17 cellular contexts compared by ENCODE assay signal in genomic region chr12:63880742-63881141, GRCh38. TPM values are rescaled to one million over a fixed set of nuclear protein-coding genes. Genes with fewer than 3 reads are reported as not detected.
DNase-seq lines count a peak whose midpoint lies in the region; ATAC-seq and TF ChIP-seq lines count a peak whose summit lies in the region.
"Had no signal": no experiment of that assay in that cellular context is flagged by ENCODE, and none has a peak within 500 bp of the region (broad histone marks: within the 10 kb centered on the region; RNA-seq: fewer than 3 reads in every experiment).

No MANE protein-coding gene starts in this region.

- H3K27ac ChIP-seq in heart left ventricle (no peak overlapping the region), Panc1 (ENCODE audit: low read length) (peak overlapping the region; percentile 19; the same call in 1 of the 2 replicates)
- H3K27ac ChIP-seq in CD4-positive, alpha-beta T cell (ENCODE audit: low read depth, low read length): no peak overlapping the region
- H3K27ac ChIP-seq: GM23248 had no signal

- TF ChIP-seq CTCF in heart left ventricle (IDR thresholded peaks at IDR 0.05) (no peak), Panc1 (IDR thresholded peaks at IDR 0.05) (no peak), nephron progenitor cell (IDR thresholded peaks at IDR 0.05) (no peak)
- TF ChIP-seq CTCF in CD4-positive, alpha-beta T cell (IDR thresholded peaks at IDR 0.05): no peak

- in situ Hi-C loops in Panc1 (cut with HindIII; ENCODE audit: low pct_unique_long_range_greater_than_20kb, low sequenced_read_pairs): no loop called here

- BruUV-seq in Panc1 (replicated peaks; lab: Mats Ljungman, UMichigan): no TSS peak

- H3K9me3 ChIP-seq in heart left ventricle: no peaks in the 10 kb centered on the region
- H3K9me3 ChIP-seq in Panc1 (ENCODE audit: control insufficient read depth, insufficient read depth, low read depth, low read length): no peaks in the 10 kb centered on the region
- no peaks in the 10 kb centered on the region for H3K9me3 ChIP-seq in CD4-positive, alpha-beta T cell (ENCODE audit: control insufficient read depth, low read length)
- H3K9me3 ChIP-seq: Caco-2 had no signal

- H3K4me3 ChIP-seq in heart left ventricle (no peak overlapping the region), Panc1 (ENCODE audit: low read depth in 2 of 2, low read length in 2 of 2) (no peak overlapping the region)
- H3K4me3 ChIP-seq: GM12878, GM23248 had no signal

- H3K9me3 Mint-ChIP-seq in nephron progenitor cell: no peaks in the 10 kb centered on the region
- H3K9me3 Mint-ChIP-seq in CD4-positive, alpha-beta T cell: no peaks in the 10 kb centered on the region
- H3K9me3 Mint-ChIP-seq: CD8-positive, alpha-beta T cell had no signal

- peak in 3 of 4 donors; percentile 24 to 64 (median 36) for ATAC-seq in heart left ventricle
- ATAC-seq in Panc1: peak; percentile 45; the same call in 1 of the 2 replicates
- ATAC-seq in CD4-positive, alpha-beta T cell (ENCODE audit: poor library complexity): no peak
- ATAC-seq: CD8-positive, alpha-beta T cell; GM12878 had no signal

- no peaks in the 10 kb centered on the region for H3K27me3 Mint-ChIP-seq in nephron progenitor cell (ENCODE audit: low read depth, poor library complexity)
- H3K27me3 Mint-ChIP-seq in CD4-positive, alpha-beta T cell: peaks cover 15% of the 10 kb centered on the region

- H3K4me1 Mint-ChIP-seq in nephron progenitor cell: no peaks in the 10 kb centered on the region
- no peaks in the 10 kb centered on the region for H3K4me1 Mint-ChIP-seq in CD4-positive, alpha-beta T cell (ENCODE audit: low read depth)

- WGBS in heart left ventricle, 4 donors: 47 to 60% (median 55%) methylated on average over 6 of the region's 6 CpGs

- H3K4me3 Mint-ChIP-seq in nephron progenitor cell: no peak overlapping the region
- H3K4me3 Mint-ChIP-seq in CD4-positive, alpha-beta T cell: no peak overlapping the region
- H3K4me3 Mint-ChIP-seq: CD8-positive, alpha-beta T cell had no signal

- TF ChIP-seq POLR2A in heart left ventricle (IDR thresholded peaks at IDR 0.05): no peak

- intact Hi-C loops in heart left ventricle (cut with DNase I) (no loop called here), cardiac septum (cut with DNase I) (no loop called here), Panc1 (cut with micrococcal nuclease; ENCODE audit: unreplicated experiment) (no loop called here)
- intact Hi-C loops in CD4-positive, alpha-beta T cell (cut with DNase I, micrococcal nuclease): no loop called here

- CTCF ChIA-PET in Panc1 (lab: Charles Lee): no interaction called here
- CTCF ChIA-PET in CD4-positive, alpha-beta T cell (lab: Charles Lee): no interaction called here

- H3K27me3 ChIP-seq in heart left ventricle (no peaks in the 10 kb centered on the region), Panc1 (ENCODE audit: control insufficient read depth, insufficient read depth, low read length) (no peaks in the 10 kb centered on the region)
- no peaks in the 10 kb centered on the region for H3K27me3 ChIP-seq in CD4-positive, alpha-beta T cell (ENCODE audit: control insufficient read depth, insufficient read depth, low read length)

- POLR2A ChIA-PET in Panc1 (lab: Charles Lee): no interaction called here
- POLR2A ChIA-PET in CD4-positive, alpha-beta T cell (lab: Charles Lee): no interaction called here

- H3K27ac Mint-ChIP-seq in nephron progenitor cell: peak overlapping the region; percentile 11
- H3K27ac Mint-ChIP-seq in CD4-positive, alpha-beta T cell: no peak overlapping the region
- H3K27ac Mint-ChIP-seq: CD8-positive, alpha-beta T cell had no signal

- H3K4me1 ChIP-seq in heart left ventricle (peaks cover 0 to 9% (median 0%) of the 10 kb centered on the region in 12 donors), Panc1 (ENCODE audit: control insufficient read depth, insufficient read depth, low read length) (peaks cover 32% of the 10 kb centered on the region)

- H3K36me3 ChIP-seq in heart left ventricle (no peaks in the 10 kb centered on the region), Panc1 (ENCODE audit: control insufficient read depth, insufficient read depth, low read length) (no peaks in the 10 kb centered on the region)

- DNase-seq in heart left ventricle (no peak), cardiac septum (ENCODE audit: low spot score) (no peak), Panc1 (ENCODE audit: low read depth, low spot score) (no peak), nephron progenitor cell (no peak), DMS 273 (lab: John Stamatoyannopoulos, UW; ENCODE audit: unreplicated experiment) (no peak)
- DNase-seq in CD4-positive, alpha-beta T cell: no peak
- DNase-seq: C1 segment of cervical spinal cord; Caco-2; CD8-positive, alpha-beta T cell; DMS 273 treated with DMSO at 0.1 percent for 48 hours; DMS79; EL; GDM1; GM23248; H7; HCEC 1CT had no signal

- H3K36me3 Mint-ChIP-seq in nephron progenitor cell (ENCODE audit: low read depth): peaks cover 6% of the 10 kb centered on the region
- H3K36me3 Mint-ChIP-seq in CD4-positive, alpha-beta T cell (ENCODE audit: low read depth): no peaks in the 10 kb centered on the region
- H3K36me3 Mint-ChIP-seq: CD8-positive, alpha-beta T cell had no signal

RNA-seq across cellular contexts. Expression of gene SRGAP1, which starts 36.2 kb away (rescaled TPM):
- total RNA-seq in heart left ventricle (10 to 100 TPM in 1 of 9 donors, 1 to 10 TPM in 8; 2.1 to 10.6 (median 4.5) TPM), cardiac septum (5.9 TPM), Panc1 (2021; ENCODE audit: unreplicated experiment) (26.8 TPM)
- 1 to 10 TPM; 1.3 to 4.5 TPM for polyA plus RNA-seq in heart left ventricle
- 10.4 TPM for polyA plus RNA-seq in Panc1 (2012; ENCODE audit: insufficient read length)
- under 1 TPM in 1 of 2 experiments, not detected in 1; 0.03 TPM for total RNA-seq in CD4-positive, alpha-beta T cell
